ENCODE assay signal across 29 cellular contexts in the genomic region with DNA sequence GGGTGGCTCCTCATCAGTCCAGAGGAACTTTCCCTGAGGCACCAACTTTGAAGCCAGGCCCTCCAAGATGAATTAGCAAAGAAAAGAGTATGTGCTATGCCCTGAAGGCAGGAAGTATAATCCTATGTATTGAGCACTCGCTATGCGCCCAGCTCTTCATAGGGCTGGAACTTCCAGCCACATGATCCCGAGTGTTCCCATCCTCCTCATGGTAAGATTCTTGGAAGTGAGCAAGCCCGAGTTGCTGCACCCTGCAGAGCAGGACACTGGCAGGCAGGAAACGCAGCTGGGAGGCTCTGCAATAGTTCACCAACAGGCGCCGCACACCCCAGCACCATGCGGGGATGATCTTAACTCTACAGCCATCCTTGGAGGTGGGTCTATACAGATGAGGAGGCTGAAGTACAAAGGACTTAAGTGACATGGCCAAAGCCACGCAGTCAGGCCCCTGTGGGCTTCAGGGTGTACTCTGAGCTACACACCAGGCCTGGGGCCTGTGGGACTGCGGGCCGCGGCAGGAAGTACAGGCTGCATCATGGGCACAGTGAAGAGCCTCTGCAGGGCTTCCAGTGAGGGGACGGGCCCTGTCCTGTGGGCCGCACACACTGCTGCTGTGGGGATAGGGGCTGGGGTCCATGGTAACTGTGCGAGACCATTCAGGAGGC. TPM values are rescaled to one million over a fixed set of nuclear protein-coding genes. Genes with fewer than 3 reads are reported as not detected.
DNase-seq lines count a peak whose midpoint lies in the region; ATAC-seq and TF ChIP-seq lines count a peak whose summit lies in the region.
"Had no signal": no experiment of that assay in that cellular context is flagged by ENCODE, and none has a peak within 500 bp of the region (broad histone marks: within the 10 kb centered on the region; RNA-seq: fewer than 3 reads in every experiment).

No MANE protein-coding gene starts in this region.

- no peak overlapping the region for H2AK5ac ChIP-seq in trophoblast cell (ENCODE audit: low read length)

- H3K23ac ChIP-seq in trophoblast cell (ENCODE audit: low read length), result no peak overlapping the region

- H4K91ac ChIP-seq in trophoblast cell (ENCODE audit: low read depth, low read length), result peak overlapping the region; percentile 21

- H3K27me3 Mint-ChIP-seq in CD14-positive monocyte (ENCODE audit: low read depth in 3 of 3), result peaks cover 0 to 7% (median 0%) of the 10 kb centered on the region in 3 donors
- H3K27me3 Mint-ChIP-seq: activated CD8-positive, alpha-beta T cell treated with anti-CD3 and anti-CD28 coated beads for 36 hours; naive B cell; stimulated activated memory B cell treated with anti-CD40 and anti-IgM and Interleukin-4, amounts not matched to agents 10 μg/mL and 1 μg/mL and 100 μg/mL, for 72 hours had no signal

- no CpG with 5 or more reads among the region's 15 CpGs for WGBS in trophoblast cell (ENCODE audit: extremely low coverage, insufficient coverage, insufficient read length)

- H3K4ac ChIP-seq in trophoblast cell (ENCODE audit: low read depth, low read length), result no peak overlapping the region

- peak overlapping the region; percentile 3 for H3K14ac ChIP-seq in trophoblast cell (ENCODE audit: low read length)

- no peak for ATAC-seq in GM19324 (IDR thresholded peaks at IDR 0.05; ENCODE audit: low FRiP score, unreplicated experiment)
- ATAC-seq: activated CD8-positive, alpha-beta T cell treated with anti-CD3 and anti-CD28 coated beads for 36 hours; HCT116; heart left ventricle; left cardiac atrium; Right ventricle myocardium inferior; stimulated activated memory B cell treated with anti-CD40 and anti-IgM and Interleukin-4, amounts not matched to agents 10 μg/mL and 1 μg/mL and 100 μg/mL, for 72 hours had no signal

- H3K79me1 ChIP-seq in trophoblast cell (ENCODE audit: low read length), result peaks cover 5% of the 10 kb centered on the region

- no peaks in the 10 kb centered on the region for H3K9me3 ChIP-seq in trophoblast cell (ENCODE audit: insufficient read depth, low read depth, low read length)
- H3K9me3 ChIP-seq: heart left ventricle, spleen, suprapubic skin, vagina had no signal

- intact Hi-C loops in CD14-positive monocyte (cut with micrococcal nuclease), result no loop called here

- H3K9ac ChIP-seq in trophoblast cell (ENCODE audit: low read length), result no peak overlapping the region

- no peak overlapping the region for H2AFZ ChIP-seq in trophoblast cell (ENCODE audit: insufficient read depth, low read length, poor library complexity)

- no peaks in the 10 kb centered on the region for H3K4me1 Mint-ChIP-seq in CD14-positive monocyte
- H3K4me1 Mint-ChIP-seq: stimulated activated memory B cell treated with anti-CD40 and anti-IgM and Interleukin-4, amounts not matched to agents 10 μg/mL and 1 μg/mL and 100 μg/mL, for 72 hours had no signal

- peaks cover 76 to 79% of the 10 kb centered on the region in 2 experiments for H3K36me3 ChIP-seq in trophoblast cell (ENCODE audit: control insufficient read depth in 1 of 2, insufficient read depth in 2 of 2, low read length in 2 of 2)

- H2BK12ac ChIP-seq in trophoblast cell (ENCODE audit: low read length), result no peak overlapping the region

- H3K4me3 Mint-ChIP-seq in CD14-positive monocyte, result no peak overlapping the region
- H3K4me3 Mint-ChIP-seq: activated CD8-positive, alpha-beta T cell treated with anti-CD3 and anti-CD28 coated beads for 36 hours; naive B cell; stimulated activated memory B cell treated with anti-CD40 and anti-IgM and Interleukin-4, amounts not matched to agents 10 μg/mL and 1 μg/mL and 100 μg/mL, for 72 hours had no signal

- H2BK5ac ChIP-seq in trophoblast cell (ENCODE audit: low read depth, low read length, poor library complexity), result peak overlapping the region; percentile 13

- H2BK120ac ChIP-seq in trophoblast cell (ENCODE audit: insufficient read depth, low read length, poor library complexity), result peak overlapping the region; percentile 1

- H3K18ac ChIP-seq in trophoblast cell (ENCODE audit: low read length), result no peak overlapping the region

- H4K12ac ChIP-seq in trophoblast cell (ENCODE audit: low read depth, low read length), result no peak overlapping the region

- no peaks in the 10 kb centered on the region for H3K9me3 Mint-ChIP-seq in CD14-positive monocyte
- H3K9me3 Mint-ChIP-seq: activated CD8-positive, alpha-beta T cell treated with anti-CD3 and anti-CD28 coated beads for 36 hours; naive B cell; stimulated activated memory B cell treated with anti-CD40 and anti-IgM and Interleukin-4, amounts not matched to agents 10 μg/mL and 1 μg/mL and 100 μg/mL, for 72 hours had no signal

- DNase-seq in CD14-positive monocyte (ENCODE audit: low spot score), result no peak
- DNase-seq in RPMI7951 (ENCODE audit: low read depth), result peak; percentile 15
- DNase-seq in choroid plexus epithelial cell (ENCODE audit: low read depth), result peak; percentile 80
- DNase-seq in trophoblast cell, result peak; percentile 95 to 100
- DNase-seq in SIG-M5 treated with dmso at 0.1 percent for 504 hours (lab: John Stamatoyannopoulos, UW; ENCODE audit: unreplicated experiment), result no peak
- DNase-seq in NCI-H526 treated with DMSO at 0.1 percent for 48 hours (lab: John Stamatoyannopoulos, UW), result no peak
- no peak for DNase-seq in activated T-cell treated with anti-CD3 and anti-CD28 coated beads for 4 hours
- DNase-seq: activated CD4-positive, CD25-positive, alpha-beta regulatory T cell treated with anti-CD3 and anti-CD28 coated beads, Interleukin-2, amount 50 U/mL, for 72 hours; activated CD8-positive, alpha-beta T cell treated with anti-CD3 and anti-CD28 coated beads for 36 hours; activated naive CD4-positive, alpha-beta T cell; activated T-cell treated with anti-CD3 and anti-CD28 coated beads, Interleukin-2, amount 50 U/mL, for 1 hour; C1 segment of cervical spinal cord; heart left ventricle; left cardiac atrium; naive B cell; NCI-H1092 treated with DMSO at 0.1 percent for 48 hours; NCI-H187 treated with DMSO at 0.1 percent for 48 hours; NCI-H2227 treated with DMSO at 0.1 percent for 48 hours; NCI-H82; occipital lobe; spleen; stimulated activated CD4-positive, alpha-beta T cell treated with anti-CD3 and anti-CD28 coated beads, Interleukin-2, amount 100 ng/mL, for 48 hours had no signal

- no peak overlapping the region for H3K4me3 ChIP-seq in choroid plexus epithelial cell (ENCODE audit: low read depth, low read length)
- no peak overlapping the region for H3K4me3 ChIP-seq in trophoblast cell (ENCODE audit: low read depth, low read length)
- H3K4me3 ChIP-seq: cardiac muscle cell, heart left ventricle, spleen, suprapubic skin, vagina had no signal

- H3K27ac ChIP-seq in trophoblast cell (ENCODE audit: low read depth, low read length), result peak overlapping the region; percentile 55
- H3K27ac ChIP-seq: cardiac muscle cell, heart left ventricle, vagina had no signal

- H3K79me2 ChIP-seq in trophoblast cell (ENCODE audit: control insufficient read depth, insufficient read depth, low read length, poor library complexity), result no peaks in the 10 kb centered on the region

- peaks cover 80 to 92% of the 10 kb centered on the region in 2 donors for H3K36me3 Mint-ChIP-seq in CD14-positive monocyte

- no peak overlapping the region for H3K4me2 ChIP-seq in trophoblast cell (ENCODE audit: low read length)

- peaks cover 14 to 19% of the 10 kb centered on the region in 2 experiments for H3K4me1 ChIP-seq in trophoblast cell (ENCODE audit: control insufficient read depth in 1 of 2, insufficient read depth in 2 of 2, low read length in 2 of 2)
- H3K4me1 ChIP-seq: heart left ventricle, suprapubic skin, vagina had no signal

- H3K27ac Mint-ChIP-seq in CD14-positive monocyte, result peak overlapping the region in 4 of 7 donors; percentile 21 to 58 (median 36)
- H3K27ac Mint-ChIP-seq: activated CD8-positive, alpha-beta T cell treated with anti-CD3 and anti-CD28 coated beads for 36 hours; stimulated activated memory B cell treated with anti-CD40 and anti-IgM and Interleukin-4, amounts not matched to agents 10 μg/mL and 1 μg/mL and 100 μg/mL, for 72 hours had no signal

- no peak overlapping the region for H4K8ac ChIP-seq in trophoblast cell (ENCODE audit: low read depth, low read length)

- TF ChIP-seq CTCF in CD14-positive monocyte (IDR thresholded peaks at IDR 0.05) (no peak), choroid plexus epithelial cell (conservative IDR thresholded peaks at IDR 0.05; ENCODE audit: low read depth, low read length) (peak; percentile 43)

- H3K27me3 ChIP-seq in trophoblast cell (ENCODE audit: insufficient read depth, low read length), result no peaks in the 10 kb centered on the region
- H3K27me3 ChIP-seq: cardiac muscle cell, heart left ventricle, spleen, suprapubic skin, vagina had no signal

RNA-seq across cellular contexts. Expression of gene C19orf47, which starts 25.1 kb away (rescaled TPM):
- 1 to 10 TPM; 7.6 to 8.0 TPM for polyA plus RNA-seq in CD14-positive monocyte
- 7.2 and 8.9 TPM in 2 replicates for total RNA-seq in RPMI7951 (2014; rRNA removed; shearing (Covaris generic))
- polyA plus RNA-seq in trophoblast cell (2013), result 28.2 and 29.6 TPM in 2 replicates

RNA-seq across cellular contexts. Expression of gene PLD3, which starts 25.4 kb away (rescaled TPM):
- 100 to 1,000 TPM; 168 to 170 TPM for polyA plus RNA-seq in CD14-positive monocyte
- total RNA-seq in RPMI7951 (2014; rRNA removed; shearing (Covaris generic)), result 179 and 262 TPM in 2 replicates
- 773 and 872 TPM in 2 replicates for polyA plus RNA-seq in trophoblast cell (2013)

RNA-seq across cellular contexts. Expression of gene AKT2, which starts 37.9 kb away (rescaled TPM):
- 10 to 100 TPM; 11.4 to 16.3 TPM for polyA plus RNA-seq in CD14-positive monocyte
- 53.5 and 65.1 TPM in 2 replicates for total RNA-seq in RPMI7951 (2014; rRNA removed; shearing (Covaris generic))
- polyA plus RNA-seq in trophoblast cell (2013), result 118 and 120 TPM in 2 replicates

Comparison
In these comparisons a context has a peak if more than half of its experiments do, and no peak if none do; other contexts are left out.
1. DNase-seq: peak in RPMI7951 (single experiment), choroid plexus epithelial cell (single experiment) and trophoblast cell (2 of 2); none in CD14-positive monocyte (single experiment), SIG-M5 treated with dmso at 0.1 percent for 504 hours (single experiment), NCI-H526 treated with DMSO at 0.1 percent for 48 hours (single experiment) and activated T-cell treated with anti-CD3 and anti-CD28 coated beads for 4 hours (single experiment).